ENCODE assay signal across 1 cellular context in the genomic region with DNA sequence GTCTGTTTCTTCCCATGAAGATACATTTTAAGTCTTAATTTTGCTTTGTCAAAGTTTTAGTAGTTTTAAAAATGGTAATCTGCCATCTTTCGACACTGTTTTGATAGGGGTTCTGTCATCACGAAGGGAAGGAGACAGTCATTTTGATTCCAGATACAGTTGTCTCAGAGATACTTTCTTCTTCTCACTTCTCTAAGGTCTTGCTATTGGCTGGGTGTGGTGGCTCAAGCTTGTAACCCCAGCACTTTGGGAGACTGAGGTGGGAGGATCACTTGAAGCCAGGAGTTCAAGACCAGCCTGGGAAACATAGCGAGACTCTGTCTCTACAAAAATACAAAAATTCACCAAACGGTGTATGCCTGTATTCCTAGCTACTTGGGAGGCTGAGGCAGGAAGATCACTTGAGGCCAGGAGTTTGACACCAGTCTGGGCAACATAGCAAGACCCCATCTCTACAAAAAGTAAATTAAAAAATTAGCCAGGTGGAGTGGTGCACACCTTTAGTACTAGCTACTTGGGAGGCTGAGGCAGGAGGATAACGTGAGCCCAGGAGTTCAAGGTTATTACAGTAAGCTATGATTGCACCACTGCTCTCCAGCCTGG.
TF ChIP-seq lines count a peak whose summit lies in the region.

No MANE protein-coding gene starts in this region.

TF ChIP-seq in neural cell, 6 proteins besides CTCF, POLR2A, EP300 and RAD21 (continued from another document):
- TF ChIP-seq REST (IDR thresholded peaks at IDR 0.05; ENCODE audit: borderline replicate concordance) (no peak), SMC3 (conservative IDR thresholded peaks at IDR 0.05; ENCODE audit: poor library complexity) (no peak), MXI1 (conservative IDR thresholded peaks at IDR 0.05; ENCODE audit: poor library complexity, severe bottlenecking) (no peak)
